Comparison of ENCODE assay signal across 12 cellular contexts in genomic region chr4:2743518-2744445, GRCh38. TPM values are rescaled to one million over a fixed set of nuclear protein-coding genes. Genes with fewer than 3 reads are reported as not detected.
DNase-seq lines count a peak whose midpoint lies in the region; TF ChIP-seq lines count a peak whose summit lies in the region.
"Had no signal": no experiment of that assay in that cellular context is flagged by ENCODE, and none has a peak within 500 bp of the region (broad histone marks: within the 10 kb centered on the region; RNA-seq: fewer than 3 reads in every experiment).

No MANE protein-coding gene starts in this region.

- DNase-seq in COLO668 (lab: John Stamatoyannopoulos, UW; ENCODE audit: unreplicated experiment) (peak; percentile 12), dedifferentiated amniotic fluid mesenchymal stem cell (ENCODE audit: extremely low spot score) (no peak), HFFc6 (no peak), mesenteric fat pad (ENCODE audit: low spot score) (no peak)
- DNase-seq in activated naive CD8-positive, alpha-beta T cell treated with anti-CD3 and anti-CD28 coated beads for 36 hours: no peak
- DNase-seq in activated CD4-positive, alpha-beta memory T cell treated with anti-CD3 and anti-CD28 coated beads, Interleukin-2, amount 10 ng/mL, durations not matched to agents 7 days and 5 days: no peak
- DNase-seq: COR-L47 had no signal

- H3K4me3 ChIP-seq in mucosa of rectum (ENCODE audit: low read length in 2 of 2): no peak overlapping the region
- H3K4me3 ChIP-seq: esophagus muscularis mucosa, psoas muscle, upper lobe of left lung had no signal

- H3K4me3 Mint-ChIP-seq in activated naive CD8-positive, alpha-beta T cell treated with anti-CD3 and anti-CD28 coated beads for 36 hours: no peak overlapping the region
- H3K4me3 Mint-ChIP-seq in activated CD4-positive, alpha-beta memory T cell treated with anti-CD3 and anti-CD28 coated beads, Interleukin-2, amount 10 ng/mL, durations not matched to agents 7 days and 5 days: no peak overlapping the region
- H3K4me3 Mint-ChIP-seq in HFFc6: no peak overlapping the region

- H3K4me1 ChIP-seq in mucosa of rectum (ENCODE audit: control insufficient read depth in 2 of 2, insufficient read depth in 2 of 2, low read length in 2 of 2): peaks cover 5 to 32% of the 10 kb centered on the region in 2 donors

- no peak for TF ChIP-seq CTCF in C4-2B (conservative IDR thresholded peaks at IDR 0.05)
- no peak for TF ChIP-seq CTCF in HFFc6 (IDR thresholded peaks at IDR 0.05)

- H3K9ac ChIP-seq in mucosa of rectum (ENCODE audit: low read depth in 1 of 2, low read length in 2 of 2): peak overlapping the region in 1 of 2 donors; percentile 7

- POLR2A ChIA-PET in activated CD4-positive, alpha-beta memory T cell treated with anti-CD3 and anti-CD28 coated beads, Interleukin-2, amount 10 ng/mL, durations not matched to agents 7 days and 5 days (lab: Charles Lee): interaction anchor here (3.7 kb wide), 1 partner anchor 12 kb away, joined by 33 read pairs; the partner anchor contains the start of gene TNIP2

- peaks cover 36% of the 10 kb centered on the region for H3K4me1 Mint-ChIP-seq in activated naive CD8-positive, alpha-beta T cell treated with anti-CD3 and anti-CD28 coated beads for 36 hours
- H3K4me1 Mint-ChIP-seq in activated CD4-positive, alpha-beta memory T cell treated with anti-CD3 and anti-CD28 coated beads, Interleukin-2, amount 10 ng/mL, durations not matched to agents 7 days and 5 days: peaks cover 48% of the 10 kb centered on the region
- H3K4me1 Mint-ChIP-seq in HFFc6 (ENCODE audit: low read depth): peaks cover 44% of the 10 kb centered on the region

- H3K27me3 ChIP-seq in mucosa of rectum (ENCODE audit: control insufficient read depth in 2 of 2, insufficient read depth in 2 of 2, low read length in 2 of 2): no peaks in the 10 kb centered on the region
- H3K27me3 ChIP-seq: esophagus muscularis mucosa, upper lobe of left lung had no signal

- H3K9me3 ChIP-seq in mucosa of rectum (ENCODE audit: control insufficient read depth in 2 of 2, low read length in 2 of 2): no peaks in the 10 kb centered on the region
- H3K9me3 ChIP-seq: esophagus muscularis mucosa, psoas muscle, upper lobe of left lung had no signal

- H3K36me3 Mint-ChIP-seq in activated naive CD8-positive, alpha-beta T cell treated with anti-CD3 and anti-CD28 coated beads for 36 hours: peaks cover 39% of the 10 kb centered on the region
- H3K36me3 Mint-ChIP-seq in activated CD4-positive, alpha-beta memory T cell treated with anti-CD3 and anti-CD28 coated beads, Interleukin-2, amount 10 ng/mL, durations not matched to agents 7 days and 5 days (ENCODE audit: low read depth): peaks cover 77% of the 10 kb centered on the region
- peaks cover 35% of the 10 kb centered on the region for H3K36me3 Mint-ChIP-seq in HFFc6 (ENCODE audit: low read depth)

- H3K27ac ChIP-seq in C4-2B: 0 out of 2 replicates have a peak overlapping the region, but pooled peaks have one; percentile 1
- peak overlapping the region; percentile 24 to 39 for H3K27ac ChIP-seq in mucosa of rectum (ENCODE audit: low read depth in 2 of 2, low read length in 2 of 2)
- H3K27ac ChIP-seq: esophagus muscularis mucosa, psoas muscle had no signal

- no peaks in the 10 kb centered on the region for H3K9me3 Mint-ChIP-seq in activated naive CD8-positive, alpha-beta T cell treated with anti-CD3 and anti-CD28 coated beads for 36 hours
- H3K9me3 Mint-ChIP-seq in activated CD4-positive, alpha-beta memory T cell treated with anti-CD3 and anti-CD28 coated beads, Interleukin-2, amount 10 ng/mL, durations not matched to agents 7 days and 5 days: no peaks in the 10 kb centered on the region
- H3K9me3 Mint-ChIP-seq in HFFc6: no peaks in the 10 kb centered on the region

- no peaks in the 10 kb centered on the region for H3K27me3 Mint-ChIP-seq in activated naive CD8-positive, alpha-beta T cell treated with anti-CD3 and anti-CD28 coated beads for 36 hours
- no peaks in the 10 kb centered on the region for H3K27me3 Mint-ChIP-seq in activated CD4-positive, alpha-beta memory T cell treated with anti-CD3 and anti-CD28 coated beads, Interleukin-2, amount 10 ng/mL, durations not matched to agents 7 days and 5 days
- peaks cover 3% of the 10 kb centered on the region for H3K27me3 Mint-ChIP-seq in HFFc6 (ENCODE audit: insufficient read depth)

- H3K36me3 ChIP-seq in mucosa of rectum (ENCODE audit: control insufficient read depth in 2 of 2, insufficient read depth in 2 of 2, low read length in 2 of 2): peaks cover 58 to 62% of the 10 kb centered on the region in 2 donors

- CTCF ChIA-PET in activated CD4-positive, alpha-beta memory T cell treated with anti-CD3 and anti-CD28 coated beads, Interleukin-2, amount 10 ng/mL, durations not matched to agents 7 days and 5 days (lab: Charles Lee): interaction anchor here (1.0 to 1.5 kb wide), 2 partner anchors 21 to 95 kb away, joined by 3 to 5 read pairs; no protein-coding TSS in a partner anchor

- H3K27ac Mint-ChIP-seq in activated naive CD8-positive, alpha-beta T cell treated with anti-CD3 and anti-CD28 coated beads for 36 hours: peak overlapping the region; percentile 62
- no peak overlapping the region for H3K27ac Mint-ChIP-seq in activated CD4-positive, alpha-beta memory T cell treated with anti-CD3 and anti-CD28 coated beads, Interleukin-2, amount 10 ng/mL, durations not matched to agents 7 days and 5 days
- H3K27ac Mint-ChIP-seq in HFFc6: no peak overlapping the region

RNA-seq across cellular contexts. Expression of gene TNIP2, which starts 12.4 kb away (rescaled TPM):
- total RNA-seq in activated naive CD8-positive, alpha-beta T cell treated with anti-CD3 and anti-CD28 coated beads for 36 hours: 10 to 100 TPM; 50.0 to 50.3 TPM
- total RNA-seq in activated CD4-positive, alpha-beta memory T cell treated with anti-CD3 and anti-CD28 coated beads, Interleukin-2, amount 10 ng/mL, durations not matched to agents 7 days and 5 days: 10 to 100 TPM; 56.1 to 58.4 TPM
- 10 to 100 TPM; 28.6 to 32.0 (median 30.9) TPM for total RNA-seq in HFFc6 (2021; fragmentation: NEBNext Ultra II Directional; extraction: Animal tissue kit (Norgen Biotek cat#: 25700))
- 49.5 TPM for total RNA-seq in mesenteric fat pad

RNA-seq across cellular contexts. Expression of gene SH3BP2, which starts 49.1 kb away (rescaled TPM):
- 10 to 100 TPM; 72.2 to 74.1 TPM for total RNA-seq in activated naive CD8-positive, alpha-beta T cell treated with anti-CD3 and anti-CD28 coated beads for 36 hours
- 10 to 100 TPM; 77.0 to 80.3 TPM for total RNA-seq in activated CD4-positive, alpha-beta memory T cell treated with anti-CD3 and anti-CD28 coated beads, Interleukin-2, amount 10 ng/mL, durations not matched to agents 7 days and 5 days
- 10 to 100 TPM; 17.6 to 25.4 (median 20.5) TPM for total RNA-seq in HFFc6 (2021; fragmentation: NEBNext Ultra II Directional; extraction: Animal tissue kit (Norgen Biotek cat#: 25700))
- total RNA-seq in mesenteric fat pad: 63.9 TPM
